In the genomic region with DNA sequence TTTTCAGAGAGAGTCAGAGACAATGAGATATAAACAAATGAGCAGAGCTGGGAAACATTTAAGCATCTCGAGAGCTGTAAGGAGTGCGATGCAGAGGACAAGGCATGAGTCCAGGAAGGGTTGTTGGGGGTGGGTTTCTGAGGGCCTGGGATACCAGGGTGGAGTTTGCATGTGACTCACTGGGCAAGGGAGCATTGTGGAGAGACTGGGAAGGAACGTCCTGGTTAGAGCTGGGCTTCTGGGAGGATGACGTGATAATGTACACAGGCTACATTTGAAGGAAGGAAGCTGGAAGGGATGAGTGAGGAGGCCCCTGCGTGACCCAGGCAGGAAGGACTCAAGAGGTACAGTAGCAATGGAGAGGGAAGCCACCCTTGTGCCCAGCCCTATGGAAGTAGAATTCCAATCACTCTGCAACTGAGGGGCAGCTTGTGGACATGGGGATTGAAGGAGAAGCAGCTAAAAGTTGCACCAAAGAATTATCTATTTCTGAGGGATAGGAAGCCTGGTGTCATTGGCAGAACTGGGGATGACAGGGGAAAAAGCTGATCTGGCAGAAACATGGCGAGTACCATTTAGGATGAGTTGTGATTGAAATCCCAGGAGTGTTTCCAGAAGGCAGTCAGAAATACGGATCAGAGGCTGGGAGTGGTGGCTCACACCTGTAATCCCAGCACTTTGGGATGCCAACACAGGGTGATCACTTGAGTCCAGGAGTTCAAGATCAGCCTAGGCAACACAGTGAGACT, we compare ENCODE assay signal across 14 cellular contexts. TPM values are rescaled to one million over a fixed set of nuclear protein-coding genes. Genes with fewer than 3 reads are reported as not detected.
A peak's percentile ranks its signal among the peaks of the same experiment; 100 is the strongest.
DNase-seq lines count a peak whose midpoint lies in the region; ATAC-seq and TF ChIP-seq lines count a peak whose summit lies in the region.
"Had no signal": no experiment of that assay in that cellular context is flagged by ENCODE, and none has a peak within 500 bp of the region (broad histone marks: within the 10 kb centered on the region; RNA-seq: fewer than 3 reads in every experiment).

No MANE protein-coding gene starts in this region.

- H3K4me3 Mint-ChIP-seq in MCF 10A (ENCODE audit: unreplicated experiment): no peak overlapping the region
- H3K4me3 Mint-ChIP-seq: activated naive CD8-positive, alpha-beta T cell had no signal

- TF ChIP-seq CTCF in MCF 10A (IDR thresholded peaks at IDR 0.05; ENCODE audit: unreplicated experiment) (no peak), breast epithelium (IDR thresholded peaks at IDR 0.05) (no peak), foreskin fibroblast (IDR thresholded peaks at IDR 0.05; ENCODE audit: low read depth, low read length) (no peak), omental fat pad (IDR thresholded peaks at IDR 0.05) (no peak)

- CTCF ChIA-PET in MCF 10A (lab: Yijun Ruan, JAX): interaction anchor here (0.6 to 4.6 kb wide), 14 partner anchors 10 to 812 kb away, joined by 3 to 19 read pairs (median 4); no protein-coding TSS in a partner anchor

- DNase-seq in MCF 10A (ENCODE audit: unreplicated experiment) (no peak), breast epithelium (ENCODE audit: low spot score in 2 of 2) (no peak), adipocyte (ENCODE audit: low read depth) (peak; percentile 85), foreskin fibroblast (peak; percentile 98 to 99), stromal cell of bone marrow (ENCODE audit: low read depth) (peak; percentile 97), omental fat pad (ENCODE audit: low spot score) (no peak), DMS 273 (lab: John Stamatoyannopoulos, UW; ENCODE audit: unreplicated experiment) (no peak), NCI-H1105 treated with DMSO at 0.1 percent for 48 hours (lab: John Stamatoyannopoulos, UW) (no peak)
- DNase-seq: AML-193, GDM1, NCI-H146, T-helper 1 cell, tibial artery had no signal

- intact Hi-C loops in MCF 10A (cut with micrococcal nuclease): no loop called here
- intact Hi-C loops in breast epithelium (cut with DNase I; ENCODE audit: low total_unique reads): no loop called here

- H3K4me3 ChIP-seq in breast epithelium: no peak overlapping the region
- H3K4me3 ChIP-seq in adipocyte (ENCODE audit: low read length): no peak overlapping the region
- H3K4me3 ChIP-seq in foreskin fibroblast (ENCODE audit: low read depth in 1 of 2, low read length in 2 of 2): no peak overlapping the region
- H3K4me3 ChIP-seq: tibial artery had no signal

- no peaks in the 10 kb centered on the region for H3K27me3 Mint-ChIP-seq in MCF 10A (ENCODE audit: insufficient read depth, unreplicated experiment)

- H3K4me1 ChIP-seq in breast epithelium: no peaks in the 10 kb centered on the region
- H3K4me1 ChIP-seq in adipocyte (ENCODE audit: control insufficient read depth, insufficient read depth, low read length): peaks cover 35% of the 10 kb centered on the region
- H3K4me1 ChIP-seq: tibial artery had no signal

- H3K27ac Mint-ChIP-seq in MCF 10A (ENCODE audit: low read depth, unreplicated experiment): peak overlapping the region; percentile 10
- H3K27ac Mint-ChIP-seq: activated naive CD8-positive, alpha-beta T cell had no signal

- TF ChIP-seq POLR2A in breast epithelium (IDR thresholded peaks at IDR 0.05): no peak

- POLR2A ChIA-PET in MCF 10A (lab: Yijun Ruan, JAX): interaction anchor here (0.6 to 1.4 kb wide), 4 partner anchors 14 to 384 kb away, joined by 3 to 6 read pairs (median 4); no protein-coding TSS in a partner anchor

- H3K9ac ChIP-seq in adipocyte (ENCODE audit: low read length): no peak overlapping the region

- H3K36me3 ChIP-seq in breast epithelium: no peaks in the 10 kb centered on the region
- H3K36me3 ChIP-seq in adipocyte (ENCODE audit: control insufficient read depth, insufficient read depth, low read length, severe bottlenecking): peaks cover 76% of the 10 kb centered on the region
- H3K36me3 ChIP-seq: tibial artery had no signal

- ATAC-seq in omental fat pad (ENCODE audit: low FRiP score): no peak

- H3K27me3 ChIP-seq in breast epithelium: no peaks in the 10 kb centered on the region
- no peaks in the 10 kb centered on the region for H3K27me3 ChIP-seq in adipocyte (replicated peaks; ENCODE audit: control insufficient read depth, insufficient read depth, low read length)
- H3K27me3 ChIP-seq: tibial artery had no signal

- H3K4me1 Mint-ChIP-seq in MCF 10A (ENCODE audit: insufficient read depth, unreplicated experiment): peaks cover 7% of the 10 kb centered on the region

- no peak overlapping the region for H3K27ac ChIP-seq in breast epithelium
- H3K27ac ChIP-seq: tibial artery had no signal

- no TSS peak for BruUV-seq in MCF 10A (replicated peaks; lab: Mats Ljungman, UMichigan)

- no peaks in the 10 kb centered on the region for H3K9me3 Mint-ChIP-seq in MCF 10A (ENCODE audit: unreplicated experiment)

- peaks cover 89% of the 10 kb centered on the region for H3K36me3 Mint-ChIP-seq in MCF 10A (ENCODE audit: insufficient read depth, unreplicated experiment)
- H3K36me3 Mint-ChIP-seq: activated naive CD8-positive, alpha-beta T cell had no signal

- H3K9me3 ChIP-seq in breast epithelium (no peaks in the 10 kb centered on the region), adipocyte (ENCODE audit: control insufficient read depth, low read length) (no peaks in the 10 kb centered on the region)
- H3K9me3 ChIP-seq: tibial artery had no signal

RNA-seq across cellular contexts. Expression of a gene that starts 59.3 kb away (rescaled TPM):
- total RNA-seq in MCF 10A (2022): 4.8 TPM in 2 replicates
- total RNA-seq in breast epithelium: 100 to 1,000 TPM in 1 of 3 donors, 10 to 100 TPM in 2; 13.3 to 108 (median 26.5) TPM
- 10 to 100 TPM; 44.1 to 58.5 (median 46.9) TPM for total RNA-seq in omental fat pad

Comparison
In these comparisons a context has a peak if more than half of its experiments do, and no peak if none do; other contexts are left out.
1. DNase-seq: peak in adipocyte (single experiment), foreskin fibroblast (2 of 2) and stromal cell of bone marrow (single experiment); none in MCF 10A (single experiment), breast epithelium (0 of 2), omental fat pad (single experiment), DMS 273 (single experiment) and NCI-H1105 treated with DMSO at 0.1 percent for 48 hours (single experiment).